11 cellular contexts compared by ENCODE assay signal in genomic region chr3:89624494-89624893, GRCh38.
"Had no signal": no experiment of that assay in that cellular context is flagged by ENCODE, and none has a peak within 500 bp of the region (broad histone marks: within the 10 kb centered on the region; RNA-seq: fewer than 3 reads in every experiment).

No MANE protein-coding gene starts in this region.

- H2AFZ ChIP-seq: GM23248, GM23338 had no signal

- DNase-seq: GM23248, GOT3, H7, H9, HCEC 1CT, HFFc6 had no signal

- H3K27ac ChIP-seq: GM23248 had no signal

- H3K4me3 ChIP-seq: GM23248, GM23338, HAP-1 had no signal

- H3K9me3 ChIP-seq: HAP-1 had no signal

- FAIRE-seq: H1, H54 had no signal

- H3K4me1 ChIP-seq: HAP-1 had no signal

- H3K36me3 ChIP-seq: HAP-1 had no signal

- H3K4me2 ChIP-seq: GM23338 had no signal

- ATAC-seq: GM23338, HCT116 had no signal

- H3K9ac ChIP-seq: GM23248 had no signal
